Comparison of ENCODE assay signal across 19 cellular contexts in the genomic region with DNA sequence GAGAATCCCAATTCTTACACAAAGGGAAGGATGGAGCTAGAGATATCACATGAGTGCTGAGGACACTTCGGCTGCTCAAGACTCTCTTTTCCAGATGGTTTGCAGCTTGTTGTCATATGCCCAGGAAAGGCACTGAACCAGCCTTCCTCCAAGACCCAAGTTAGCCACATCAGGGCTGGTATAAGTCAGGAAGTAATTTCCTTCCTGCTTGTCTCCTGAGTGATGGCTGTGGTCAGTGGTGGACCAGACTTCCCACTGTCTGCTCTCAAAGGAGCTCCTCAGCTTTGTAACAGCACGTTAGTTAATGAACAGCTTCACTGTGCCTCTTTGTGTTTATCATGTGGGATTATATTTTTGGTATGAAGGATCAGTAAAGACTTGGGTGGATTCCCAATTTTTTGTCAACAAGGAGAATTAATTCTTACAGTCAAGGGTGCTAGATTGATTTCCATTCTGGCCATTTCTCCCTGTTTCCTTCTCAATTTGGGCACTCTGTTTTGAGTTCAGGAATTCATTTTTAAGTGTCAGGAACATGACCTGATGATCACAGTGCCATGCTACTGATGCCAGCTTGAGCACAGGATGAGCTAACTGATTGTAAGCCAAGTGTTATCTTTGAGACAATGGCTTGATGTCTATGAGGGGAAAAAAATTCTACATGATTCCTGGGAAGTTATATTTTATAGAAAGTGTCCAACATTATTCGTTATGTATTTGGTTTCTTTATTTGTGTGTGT.
DNase-seq lines count a peak whose midpoint lies in the region; ATAC-seq and TF ChIP-seq lines count a peak whose summit lies in the region.
"Had no signal": no experiment of that assay in that cellular context is flagged by ENCODE, and none has a peak within 500 bp of the region (broad histone marks: within the 10 kb centered on the region; RNA-seq: fewer than 3 reads in every experiment).

No MANE protein-coding gene starts in this region.

- no peak overlapping the region for H3K4me3 Mint-ChIP-seq in T-helper 17 cell
- H3K4me3 Mint-ChIP-seq in activated CD4-positive, alpha-beta T cell treated with anti-CD3 and anti-CD28 coated beads, Interleukin-2, amount 10 ng/mL, durations not matched to agents 24 days and 14 days: no peak overlapping the region
- H3K4me3 Mint-ChIP-seq: B cell; CD8-positive, alpha-beta T cell had no signal

- peak overlapping the region; percentile 14 for H3K27ac Mint-ChIP-seq in T-helper 17 cell
- H3K27ac Mint-ChIP-seq in activated CD4-positive, alpha-beta T cell treated with anti-CD3 and anti-CD28 coated beads, Interleukin-2, amount 10 ng/mL, durations not matched to agents 24 days and 14 days: no peak overlapping the region
- H3K27ac Mint-ChIP-seq: B cell; CD8-positive, alpha-beta T cell had no signal

- H3K27me3 Mint-ChIP-seq in T-helper 17 cell: peaks cover 11% of the 10 kb centered on the region
- peaks cover 13% of the 10 kb centered on the region for H3K27me3 Mint-ChIP-seq in activated CD4-positive, alpha-beta T cell treated with anti-CD3 and anti-CD28 coated beads, Interleukin-2, amount 10 ng/mL, durations not matched to agents 24 days and 14 days
- H3K27me3 Mint-ChIP-seq: B cell had no signal

- CTCF ChIA-PET in A673 (lab: Charles Lee): no interaction called here

- H3K4me3 ChIP-seq in AG10803 (ENCODE audit: low read length) (no peak overlapping the region), A673 (ENCODE audit: low read depth, low read length, poor library complexity, severe bottlenecking) (no peak overlapping the region), ovary (no peak overlapping the region)
- H3K4me3 ChIP-seq: GM12878, HAP-1, SK-N-MC had no signal

- H3K36me3 ChIP-seq in A673 (ENCODE audit: insufficient read depth, low read length, poor library complexity, severe bottlenecking): no peaks in the 10 kb centered on the region
- no peaks in the 10 kb centered on the region for H3K36me3 ChIP-seq in ovary

- no peak for TF ChIP-seq CTCF in AG10803 (conservative IDR thresholded peaks at IDR 0.05; ENCODE audit: low read length)
- no peak for TF ChIP-seq CTCF in A673 (conservative IDR thresholded peaks at IDR 0.05; ENCODE audit: low read depth, low read length)
- no peak for TF ChIP-seq CTCF in ovary (IDR thresholded peaks at IDR 0.05)

- no peak overlapping the region for H3K27ac ChIP-seq in A673 (ENCODE audit: low read depth, low read length, poor library complexity, severe bottlenecking)
- H3K27ac ChIP-seq in ovary: no peak overlapping the region
- H3K27ac ChIP-seq: SK-N-MC had no signal

- peaks cover 4% of the 10 kb centered on the region for H3K36me3 Mint-ChIP-seq in T-helper 17 cell (ENCODE audit: low read depth)
- peaks cover 3% of the 10 kb centered on the region for H3K36me3 Mint-ChIP-seq in activated CD4-positive, alpha-beta T cell treated with anti-CD3 and anti-CD28 coated beads, Interleukin-2, amount 10 ng/mL, durations not matched to agents 24 days and 14 days (ENCODE audit: low read depth)
- H3K36me3 Mint-ChIP-seq: CD8-positive, alpha-beta T cell had no signal

- DNase-seq in AG10803 (ENCODE audit: low read depth): peak; percentile 33
- peak; percentile 83 for DNase-seq in GDM1 (lab: John Stamatoyannopoulos, UW)
- no peak for DNase-seq in T-helper 17 cell
- DNase-seq in erythroblast (lab: John Stamatoyannopoulos, UW): peak in 1 of 2 experiments; percentile 16
- no peak for DNase-seq in A673 (ENCODE audit: low spot score)
- no peak for DNase-seq in ovary
- DNase-seq in activated CD4-positive, alpha-beta T cell treated with anti-CD3 and anti-CD28 coated beads, Interleukin-2, amount 10 ng/mL, durations not matched to agents 24 days and 14 days: no peak
- DNase-seq: ACHN; CD8-positive, alpha-beta T cell; DMS79 treated with DMSO at 0.1 percent for 48 hours; NCI-H1436; NCI-H2081 treated with DMSO at 0.1 percent for 48 hours; NCI-H510A treated with DMSO at 0.1 percent for 48 hours; NCI-H82 had no signal

- TF ChIP-seq EP300 in ovary (IDR thresholded peaks at IDR 0.05): no peak

- 77 to 82% (median 81%) methylated on average over 3 of the region's 3 CpGs for WGBS in ovary, 3 donors

- peak; percentile 21 for TF ChIP-seq POLR2A in erythroblast (IDR thresholded peaks at IDR 0.05; ENCODE audit: low read length)
- TF ChIP-seq POLR2A in ovary (IDR thresholded peaks at IDR 0.05): no peak

- H3K4me1 ChIP-seq in A673 (ENCODE audit: insufficient read depth, low read length, poor library complexity, severe bottlenecking): peaks cover 3% of the 10 kb centered on the region
- no peaks in the 10 kb centered on the region for H3K4me1 ChIP-seq in ovary (ENCODE audit: insufficient read depth)
- H3K4me1 ChIP-seq: HAP-1 had no signal

- H3K9me3 ChIP-seq in T-helper 17 cell (ENCODE audit: control insufficient read depth, low read length, poor library complexity, severe bottlenecking): no peaks in the 10 kb centered on the region
- H3K9me3 ChIP-seq in A673 (ENCODE audit: low read depth, low read length, poor library complexity, severe bottlenecking): no peaks in the 10 kb centered on the region
- H3K9me3 ChIP-seq in ovary: no peaks in the 10 kb centered on the region
- H3K9me3 ChIP-seq: HAP-1 had no signal

- peaks cover 3% of the 10 kb centered on the region for H3K9me3 Mint-ChIP-seq in activated CD4-positive, alpha-beta T cell treated with anti-CD3 and anti-CD28 coated beads, Interleukin-2, amount 10 ng/mL, durations not matched to agents 24 days and 14 days
- H3K9me3 Mint-ChIP-seq: CD8-positive, alpha-beta T cell had no signal

- intact Hi-C loops in A673 (cut with micrococcal nuclease; ENCODE audit: unreplicated experiment): no loop called here
- intact Hi-C loops in ovary (cut with DNase I): no loop called here
- intact Hi-C loops in activated CD4-positive, alpha-beta T cell treated with anti-CD3 and anti-CD28 coated beads, Interleukin-2, amount 10 ng/mL, durations not matched to agents 24 days and 14 days (cut with micrococcal nuclease): no loop called here

- BruUV-seq in A673 (replicated peaks; lab: Mats Ljungman, UMichigan): no TSS peak

- H3K4me1 Mint-ChIP-seq in T-helper 17 cell: peaks cover 18% of the 10 kb centered on the region
- peaks cover 22% of the 10 kb centered on the region for H3K4me1 Mint-ChIP-seq in activated CD4-positive, alpha-beta T cell treated with anti-CD3 and anti-CD28 coated beads, Interleukin-2, amount 10 ng/mL, durations not matched to agents 24 days and 14 days
- H3K4me1 Mint-ChIP-seq: B cell had no signal

- ATAC-seq in T-helper 17 cell (peak; percentile 14), GM21619 (IDR thresholded peaks at IDR 0.05; ENCODE audit: unreplicated experiment) (no peak)
- ATAC-seq: CD8-positive, alpha-beta T cell; GM12878 had no signal

- H3K27me3 ChIP-seq in A673 (replicated peaks; ENCODE audit: insufficient read depth, low read depth, low read length, poor library complexity) (no peaks in the 10 kb centered on the region), ovary (no peaks in the 10 kb centered on the region)

- POLR2A ChIA-PET in A673 (lab: Charles Lee; ENCODE audit: low non-redundant PET): no interaction called here

Comparison
In these comparisons a context has a peak if more than half of its experiments do, and no peak if none do; other contexts are left out.
1. DNase-seq: peak in AG10803 (single experiment) and GDM1 (single experiment); none in T-helper 17 cell (0 of 3), A673 (single experiment), ovary (0 of 5) and activated CD4-positive, alpha-beta T cell treated with anti-CD3 and anti-CD28 coated beads, Interleukin-2, amount 10 ng/mL, durations not matched to agents 24 days and 14 days (single experiment).